In genomic region chr2:241257419-241258032, GRCh38 we compare ENCODE assay signal across 25 cellular contexts. TPM values are rescaled to one million over a fixed set of nuclear protein-coding genes. Genes with fewer than 3 reads are reported as not detected.
DNase-seq lines count a peak whose midpoint lies in the region; ATAC-seq, FAIRE-seq and TF ChIP-seq lines count a peak whose summit lies in the region.
"Had no signal": no experiment of that assay in that cellular context is flagged by ENCODE, and none has a peak within 500 bp of the region (broad histone marks: within the 10 kb centered on the region; RNA-seq: fewer than 3 reads in every experiment).

No MANE protein-coding gene starts in this region.

- WGBS in right cardiac atrium: 85% methylated on average over 11 of the region's 11 CpGs
- WGBS in GM12878 (ENCODE audit: insufficient coverage, insufficient replicate concordance, low lambda C conversion rate, missing lambda C conversion rate): 90% methylated on average over 11 of the region's 11 CpGs
- WGBS in liver: 82% methylated on average over 11 of the region's 11 CpGs

- intact Hi-C loops in right cardiac atrium (cut with DNase I): no loop called here
- intact Hi-C loops in GM12878 (cut with micrococcal nuclease; ENCODE audit: unreplicated experiment): loop anchor here (10.0 kb wide), 1 partner anchor 137 kb away; no protein-coding TSS in a partner anchor

- SMC1A ChIA-PET in GM12878 (lab: Charles Lee; ENCODE audit: uncharacterized antibody, unreplicated experiment): interaction anchor here (0.9 to 2.6 kb wide), 4 partner anchors 14 to 134 kb away, joined by 3 to 10 read pairs (median 3); no protein-coding TSS in a partner anchor

- no peak overlapping the region for H2AFZ ChIP-seq in GM12878 (ENCODE audit: control insufficient read depth, low read depth, low read length)
- H2AFZ ChIP-seq: neural progenitor cell had no signal

- H3K4me1 ChIP-seq in cardiac muscle cell (ENCODE audit: low read depth): no peaks in the 10 kb centered on the region
- no peaks in the 10 kb centered on the region for H3K4me1 ChIP-seq in right cardiac atrium (ENCODE audit: control insufficient read depth, insufficient read depth, low read length)
- H3K4me1 ChIP-seq in GM12878 (ENCODE audit: control insufficient read depth, insufficient read depth, low read length): no peaks in the 10 kb centered on the region
- H3K4me1 ChIP-seq in liver (ENCODE audit: control insufficient read depth in 4 of 4, insufficient read depth in 4 of 4, low read length in 3 of 4): peaks cover 0 to 35% (median 20%) of the 10 kb centered on the region in 4 donors
- H3K4me1 ChIP-seq: neural progenitor cell, tibial artery had no signal

- H3K36me3 ChIP-seq in cardiac muscle cell (peaks cover 76% of the 10 kb centered on the region), GM12878 (ENCODE audit: control insufficient read depth in 2 of 2, insufficient read depth in 2 of 2, low read length in 1 of 2) (peaks cover 40 to 49% of the 10 kb centered on the region in 2 experiments), liver (ENCODE audit: control insufficient read depth in 4 of 4, insufficient read depth in 3 of 4, low read depth in 1 of 4, low read length in 3 of 4) (peaks cover 11 to 71% (median 64%) of the 10 kb centered on the region in 4 donors)

- ATAC-seq in right cardiac atrium (no peak), GM12878 (no peak)
- ATAC-seq: stimulated activated memory B cell treated with anti-CD40 and anti-IgM and Interleukin-4, amounts not matched to agents 10 μg/mL and 1 μg/mL and 100 μg/mL, for 72 hours had no signal

- no peak overlapping the region for H3K9ac ChIP-seq in GM12878 (ENCODE audit: control insufficient read depth, insufficient read depth, low read length)
- H3K9ac ChIP-seq in liver (ENCODE audit: low read depth in 1 of 2, low read length in 2 of 2): no peak overlapping the region
- H3K9ac ChIP-seq: neural progenitor cell had no signal

- POLR2A ChIA-PET in GM12878 (lab: Charles Lee): no interaction called here

- peak; percentile 19 for TF ChIP-seq CTCF in cardiac muscle cell (IDR thresholded peaks at IDR 0.05; ENCODE audit: low read depth, low read length)
- TF ChIP-seq CTCF in GM12878 (IDR thresholded peaks at IDR 0.05 in 2 of 3, conservative IDR thresholded peaks at IDR 0.05 in 1 of 3; ENCODE audit: control insufficient read depth in 2 of 3, extremely low read depth in 1 of 3, insufficient read depth in 1 of 3, low read depth in 3 of 3, low read length in 3 of 3): no peak; a peak in 1 of 6 replicates
- no peak for TF ChIP-seq CTCF in liver (IDR thresholded peaks at IDR 0.05; ENCODE audit: low read depth, low read length, missing input control)

- no peak overlapping the region for H3K27ac ChIP-seq in cardiac muscle cell
- H3K27ac ChIP-seq in right cardiac atrium (ENCODE audit: low read length): no peak overlapping the region
- H3K27ac ChIP-seq in GM12878 (ENCODE audit: control insufficient read depth, insufficient read depth): no peak overlapping the region
- H3K27ac ChIP-seq in liver (ENCODE audit: low read depth in 1 of 2, low read length in 2 of 2): no peak overlapping the region
- H3K27ac ChIP-seq: neural progenitor cell, tibial artery had no signal

- H3K9me3 ChIP-seq in cardiac muscle cell (ENCODE audit: low read depth) (no peaks in the 10 kb centered on the region), right cardiac atrium (ENCODE audit: control insufficient read depth, low read length) (no peaks in the 10 kb centered on the region), GM12878 (replicated peaks; ENCODE audit: control insufficient read depth, insufficient read depth, low read length) (no peaks in the 10 kb centered on the region), liver (ENCODE audit: control insufficient read depth in 4 of 4, low read length in 3 of 4) (no peaks in the 10 kb centered on the region)
- H3K9me3 ChIP-seq: adrenal gland, tibial artery had no signal

- no TSS peak for BruUV-seq in GM12878 (replicated peaks; lab: Mats Ljungman, UMichigan)

- TF ChIP-seq RAD21 in GM12878 (IDR thresholded peaks at IDR 0.05; ENCODE audit: insufficient read depth, low read depth, low read length) (peak; percentile 42), liver (IDR thresholded peaks at IDR 0.05) (peak; percentile 39 to 40)

- no peaks in the 10 kb centered on the region for H3K27me3 ChIP-seq in cardiac muscle cell
- no peaks in the 10 kb centered on the region for H3K27me3 ChIP-seq in right cardiac atrium (ENCODE audit: control insufficient read depth, insufficient read depth)
- no peaks in the 10 kb centered on the region for H3K27me3 ChIP-seq in GM12878 (replicated peaks in 1 of 2; ENCODE audit: control insufficient read depth in 2 of 2, insufficient read depth in 2 of 2, low read length in 1 of 2)
- no peaks in the 10 kb centered on the region for H3K27me3 ChIP-seq in liver (ENCODE audit: control insufficient read depth in 4 of 4, insufficient read depth in 4 of 4, low read length in 3 of 4)
- H3K27me3 ChIP-seq: adrenal gland, neural progenitor cell, tibial artery had no signal

- no peak for DNase-seq in cardiac muscle cell (ENCODE audit: low read depth in 1 of 2, low spot score in 1 of 2)
- no peak for DNase-seq in right cardiac atrium
- no peak for DNase-seq in GM12878 (ENCODE audit: low read depth, low spot score)
- DNase-seq in NCI-H2171 treated with DMSO at 0.1 percent for 48 hours (lab: John Stamatoyannopoulos, UW): no peak
- no peak for DNase-seq in GM03348 (ENCODE audit: low spot score)
- no peak for DNase-seq in stimulated activated CD4-positive, alpha-beta T cell treated with anti-CD3 and anti-CD28 coated beads, Interleukin-4, amount 100 ng/mL, for 1 hour
- DNase-seq in SK-N-DZ (ENCODE audit: low spot score): no peak
- DNase-seq: ACHN; CD8-positive, alpha-beta memory T cell; DMS79; HCEC 1CT; hippocampal formation; KG1; kidney; NCI-H1105; NCI-H2107; NCI-H526; SIG-M5; stimulated activated CD4-positive, alpha-beta T cell treated with anti-CD3 and anti-CD28 coated beads, Interleukin-15, amount 100 ng/mL, for 24 hours; tibial artery had no signal

- in situ Hi-C loops in GM12878 (cut with MboI): no loop called here

- no peak for TF ChIP-seq POLR2A in GM12878 (IDR thresholded peaks at IDR 0.05; ENCODE audit: low read depth, low read length)

- no peak for TF ChIP-seq EP300 in GM12878 (IDR thresholded peaks at IDR 0.05; ENCODE audit: borderline replicate concordance in 1 of 2, control insufficient read depth in 1 of 2, low read depth in 2 of 2, low read length in 2 of 2)

- FAIRE-seq in GM12878 (lab: Jason Lieb, UNC): no peak
- FAIRE-seq: bronchial epithelial cell, kidney had no signal

- no peaks in the 10 kb centered on the region; the same call in 1 of the 2 replicates for H4K20me1 ChIP-seq in GM12878 (ENCODE audit: control insufficient read depth, insufficient read depth)

- CTCF ChIA-PET in GM12878 (lab: Yijun Ruan, JAX): interaction anchor here (0.6 to 3.8 kb wide), 8 partner anchors 13 to 407 kb away, joined by 3 to 20 read pairs (median 3); no protein-coding TSS in a partner anchor

- H3K4me3 ChIP-seq in cardiac muscle cell (no peak overlapping the region), right cardiac atrium (ENCODE audit: low read length) (no peak overlapping the region), GM12878 (no peak overlapping the region), liver (ENCODE audit: low read depth in 1 of 3, low read length in 3 of 3) (no peak overlapping the region)
- H3K4me3 ChIP-seq: adrenal gland, neural progenitor cell, tibial artery had no signal

- H3K79me2 ChIP-seq in GM12878 (ENCODE audit: control insufficient read depth, insufficient read depth, low read length): no peaks in the 10 kb centered on the region; the same call in 1 of the 2 replicates

- RAD21 ChIA-PET in GM12878 (lab: Charles Lee; ENCODE audit: unreplicated experiment): interaction anchor here (1.5 to 1.7 kb wide), 2 partner anchors 61 to 135 kb away, joined by 5 to 10 read pairs; no protein-coding TSS in a partner anchor

- no peak overlapping the region for H3K4me2 ChIP-seq in GM12878 (ENCODE audit: control insufficient read depth, insufficient read depth)
- H3K4me2 ChIP-seq: neural progenitor cell had no signal

RNA-seq across cellular contexts. Expression of gene HDLBP, which starts 57.9 kb away (rescaled TPM):
- total RNA-seq in cardiac muscle cell: 313 and 329 TPM in 2 replicates
- 261 and 295 TPM in 2 replicates for polyA plus RNA-seq in cardiac muscle cell
- 100 to 1,000 TPM; 368 to 394 (median 376) TPM for total RNA-seq in right cardiac atrium
- polyA plus RNA-seq in right cardiac atrium: 265 TPM
- 398 and 445 TPM in 2 replicates for total RNA-seq in GM12878 (2013; cell fraction: nucleolus; rRNA removed)
- 275 and 279 TPM in 2 replicates for total RNA-seq in GM12878 (2014; rRNA removed)
- 233 and 234 TPM in 2 replicates for total RNA-seq in GM12878 (2014; rRNA removed; fragmentation: Illumina TruSeq; extraction: Trizol)
- total RNA-seq in GM12878 (2021): 344 and 348 TPM in 2 replicates
- polyA plus RNA-seq in GM12878 (2011; ENCODE audit: low read depth): 172 TPM
- 88.3 and 135 TPM in 2 replicates for polyA plus RNA-seq in GM12878 (2011; rRNA removed)
- 161 and 182 TPM in 2 replicates for polyA plus RNA-seq in GM12878 (2011; cell fraction: cytosol; rRNA removed)
- 336 and 338 TPM in 2 replicates for polyA plus RNA-seq in GM12878 (2011; cell fraction: nucleus; rRNA removed)
- 264 and 294 TPM in 2 replicates for polyA plus RNA-seq in GM12878 (2012)
- polyA plus RNA-seq in GM12878 (2014; fragmentation: Illumina TruSeq; extraction: Trizol): 306 and 383 TPM in 2 replicates
- 10 to 100 TPM; 19.5 to 56.8 TPM for polyA plus RNA-seq in GM12878 (2014; fragmentation: Nextera tagmentation; extraction: Ambion mirVana)
- polyA plus RNA-seq in GM12878 (2014; rRNA removed): 166 and 180 TPM in 2 replicates
- 100 to 1,000 TPM; 264 to 273 TPM for polyA plus RNA-seq in GM12878 (2016; fragmentation: Nextera tagmentation; extraction: Ambion mirVana)
- polyA minus RNA-seq in GM12878 (2011; rRNA and poly(A)+ RNA removed): 236 and 259 TPM in 2 replicates
- 110 and 125 TPM in 2 replicates for polyA minus RNA-seq in GM12878 (2011; cell fraction: cytosol; rRNA and poly(A)+ RNA removed)
- polyA minus RNA-seq in GM12878 (2011; cell fraction: nucleus; rRNA and poly(A)+ RNA removed): 148 and 204 TPM in 2 replicates
- total RNA-seq in liver: 100 to 1,000 TPM; 259 to 580 TPM
- polyA plus RNA-seq in liver: 100 to 1,000 TPM; 219 to 257 TPM
- 170 and 181 TPM in 2 replicates for polyA plus RNA-seq in SK-N-DZ (2014; cell fraction: cytosol; rRNA removed)
- polyA plus RNA-seq in SK-N-DZ (2014; cell fraction: nucleus; rRNA removed): 152 and 164 TPM in 2 replicates

RNA-seq across cellular contexts. Expression of gene SEPTIN2, which starts 58.2 kb away (rescaled TPM):
- 334 and 386 TPM in 2 replicates for total RNA-seq in cardiac muscle cell
- 627 and 695 TPM in 2 replicates for polyA plus RNA-seq in cardiac muscle cell
- total RNA-seq in right cardiac atrium: 100 to 1,000 TPM; 232 to 335 (median 247) TPM
- 153 TPM for polyA plus RNA-seq in right cardiac atrium
- total RNA-seq in GM12878 (2013; cell fraction: nucleolus; rRNA removed): 581 and 595 TPM in 2 replicates
- 228 and 270 TPM in 2 replicates for total RNA-seq in GM12878 (2014; rRNA removed)
- total RNA-seq in GM12878 (2014; rRNA removed; fragmentation: Illumina TruSeq; extraction: Trizol): 248 and 251 TPM in 2 replicates
- 222 and 244 TPM in 2 replicates for total RNA-seq in GM12878 (2021)
- 164 TPM for polyA plus RNA-seq in GM12878 (2011; ENCODE audit: low read depth)
- polyA plus RNA-seq in GM12878 (2011; rRNA removed): 474 and 566 TPM in 2 replicates
- polyA plus RNA-seq in GM12878 (2011; cell fraction: cytosol; rRNA removed): 143 and 155 TPM in 2 replicates
- 289 and 340 TPM in 2 replicates for polyA plus RNA-seq in GM12878 (2011; cell fraction: nucleus; rRNA removed)
- 194 and 223 TPM in 2 replicates for polyA plus RNA-seq in GM12878 (2012)
- 354 and 392 TPM in 2 replicates for polyA plus RNA-seq in GM12878 (2014; fragmentation: Illumina TruSeq; extraction: Trizol)
- 100 to 1,000 TPM; 169 to 174 TPM for polyA plus RNA-seq in GM12878 (2014; fragmentation: Nextera tagmentation; extraction: Ambion mirVana)
- polyA plus RNA-seq in GM12878 (2014; rRNA removed): 232 and 290 TPM in 2 replicates
- 100 to 1,000 TPM; 315 to 334 TPM for polyA plus RNA-seq in GM12878 (2016; fragmentation: Nextera tagmentation; extraction: Ambion mirVana)
- polyA minus RNA-seq in GM12878 (2011; rRNA and poly(A)+ RNA removed): 174 and 362 TPM in 2 replicates
- polyA minus RNA-seq in GM12878 (2011; cell fraction: cytosol; rRNA and poly(A)+ RNA removed): 88.3 and 99.6 TPM in 2 replicates
- 110 and 165 TPM in 2 replicates for polyA minus RNA-seq in GM12878 (2011; cell fraction: nucleus; rRNA and poly(A)+ RNA removed)
- total RNA-seq in liver: 100 to 1,000 TPM; 119 to 147 TPM
- 10 to 100 TPM; 63.7 to 75.1 TPM for polyA plus RNA-seq in liver
- polyA plus RNA-seq in SK-N-DZ (2014; cell fraction: cytosol; rRNA removed): 320 and 356 TPM in 2 replicates
- polyA plus RNA-seq in SK-N-DZ (2014; cell fraction: nucleus; rRNA removed): 330 and 417 TPM in 2 replicates
